In the genomic region with DNA sequence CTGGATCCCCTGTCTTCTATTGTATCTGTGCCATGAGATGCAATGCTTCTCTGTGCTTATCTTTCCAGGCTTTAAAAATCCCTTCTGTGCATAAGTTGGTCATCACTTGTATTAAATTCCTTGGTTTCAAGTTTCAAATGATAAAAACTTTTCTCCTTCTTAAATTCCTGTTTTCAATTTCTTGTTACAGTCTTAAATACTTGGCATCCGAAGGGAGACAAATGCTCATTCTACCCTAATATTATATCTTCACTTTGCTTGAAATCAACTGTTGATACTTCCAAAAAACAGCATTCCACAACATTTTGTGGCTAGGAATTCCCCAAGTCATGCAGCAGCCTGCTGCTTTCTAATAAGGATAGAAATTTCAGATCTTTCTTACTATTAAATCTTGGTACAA, we compare ENCODE assay signal across 34 cellular contexts.
A peak's percentile ranks its signal among the peaks of the same experiment; 100 is the strongest.
DNase-seq lines count a peak whose midpoint lies in the region; ATAC-seq, FAIRE-seq and TF ChIP-seq lines count a peak whose summit lies in the region.
"Had no signal": no experiment of that assay in that cellular context is flagged by ENCODE, and none has a peak within 500 bp of the region (broad histone marks: within the 10 kb centered on the region; RNA-seq: fewer than 3 reads in every experiment).

No MANE protein-coding gene starts in this region.

- CTCF ChIA-PET in A549 (lab: Yijun Ruan, JAX), result interaction anchor here (3.5 kb wide), 1 partner anchor 8 kb away, joined by 20 read pairs; no protein-coding TSS in a partner anchor

- TF ChIP-seq RAD21 in A549 (conservative IDR thresholded peaks at IDR 0.05 in 1 of 2, IDR thresholded peaks at IDR 0.05 in 1 of 2), result no peak

- H3K36me3 Mint-ChIP-seq in astrocyte (ENCODE audit: low read depth, unreplicated experiment), result no peaks in the 10 kb centered on the region

- DNase-seq in A549 (ENCODE audit: low read depth in 1 of 2, low spot score in 1 of 2) (no peak), GM03348 (ENCODE audit: low spot score) (peak; percentile 48), astrocyte (ENCODE audit: low read depth) (peak; percentile 62), fibroblast of pulmonary artery (ENCODE audit: low read depth) (peak; percentile 21), kidney (no peak), epidermal melanocyte (ENCODE audit: insufficient read length, low spot score) (no peak)
- no peak for DNase-seq in stimulated activated CD8-positive, alpha-beta memory T cell treated with anti-CD3 and anti-CD28 coated beads, Interleukin-4, amount 100 ng/mL, for 48 hours
- DNase-seq: 8988T; activated CD4-positive, alpha-beta T cell treated with anti-CD3 and anti-CD28 coated beads for 4 hours; activated CD8-positive, alpha-beta T cell treated with anti-CD3 and anti-CD28 coated beads, Interleukin-2, amount 10 ng/mL, durations not matched to agents 7 days and 5 days; activated naive CD4-positive, alpha-beta T cell treated with anti-CD3 and anti-CD28 coated beads, Interleukin-2, amount 50 U/mL, for 16 hours; amniotic stem cell; colonic mucosa; effector CD8-positive, alpha-beta T cell; mesenchymal stem cell; NCI-H1417; NCI-H2081; NCI-H69; pancreas; retina; stimulated activated naive CD8-positive, alpha-beta T cell treated with anti-CD3 and anti-CD28 coated beads, Interleukin-15, Interleukin-2, amounts not matched to agents 100 U/mL and 50 U/mL, for 24 hours; T1000; testis; WERI-Rb-1 had no signal

- POLR2A ChIA-PET in A549 (lab: Yijun Ruan, JAX), result no interaction called here

- intact Hi-C loops in kidney (cut with DNase I), result no loop called here

- no peaks in the 10 kb centered on the region for H3K79me2 ChIP-seq in astrocyte (ENCODE audit: insufficient read depth, low read length)

- peaks cover 3% of the 10 kb centered on the region; the same call in 2 of the 3 replicates for H3K4me1 ChIP-seq in A549
- H3K4me1 ChIP-seq in astrocyte (ENCODE audit: insufficient read depth, low read length), result peaks cover 2% of the 10 kb centered on the region
- no peaks in the 10 kb centered on the region for H3K4me1 ChIP-seq in kidney (ENCODE audit: control insufficient read depth in 1 of 2, insufficient read depth in 1 of 2, low read depth in 1 of 2, low read length in 2 of 2)
- H3K4me1 ChIP-seq: BLaER1, colonic mucosa, testis had no signal

- FAIRE-seq in A549 (lab: Jason Lieb, UNC) (peak; percentile 59), astrocyte (lab: Jason Lieb, UNC) (no peak), kidney (lab: Jason Lieb, UNC) (no peak)
- FAIRE-seq: frontal cortex, GM12891, H54, pancreas, RCC 7860 had no signal

- H3K9me3 ChIP-seq in A549, result no peaks in the 10 kb centered on the region
- H3K9me3 ChIP-seq in astrocyte (ENCODE audit: insufficient read depth, low read depth, low read length), result no peaks in the 10 kb centered on the region
- H3K9me3 ChIP-seq in kidney (ENCODE audit: control insufficient read depth in 1 of 2, low read length in 2 of 2), result no peaks in the 10 kb centered on the region
- H3K9me3 ChIP-seq: BLaER1, colonic mucosa, pancreas, testis had no signal

- peaks cover 2% of the 10 kb centered on the region for H3K9me3 Mint-ChIP-seq in astrocyte (ENCODE audit: unreplicated experiment)
- H3K9me3 Mint-ChIP-seq: neural crest cell had no signal

- H3K27me3 Mint-ChIP-seq in astrocyte (ENCODE audit: low read depth, unreplicated experiment), result no peaks in the 10 kb centered on the region

- H3K4me3 ChIP-seq in A549 (no peak overlapping the region), astrocyte (ENCODE audit: insufficient read depth, low read depth, low read length) (no peak overlapping the region), fibroblast of pulmonary artery (replicated peaks; ENCODE audit: low read depth, low read length) (no peak overlapping the region), kidney (ENCODE audit: low read length in 2 of 2) (no peak overlapping the region)
- H3K4me3 ChIP-seq: BLaER1, cardiac muscle cell, colonic mucosa, pancreas, skin epidermis, testis had no signal

- H3K9ac ChIP-seq in astrocyte (ENCODE audit: low read length) (no peak overlapping the region), kidney (ENCODE audit: low read length in 2 of 2) (no peak overlapping the region)
- H3K9ac ChIP-seq: BLaER1, KMS-11 had no signal

- no peak overlapping the region for H3K4me3 Mint-ChIP-seq in astrocyte (ENCODE audit: unreplicated experiment)
- H3K4me3 Mint-ChIP-seq: activated CD8-positive, alpha-beta T cell treated with anti-CD3 and anti-CD28 coated beads, Interleukin-2, amount 10 ng/mL, durations not matched to agents 7 days and 5 days; neural crest cell had no signal

- no peaks in the 10 kb centered on the region for H3K27me3 ChIP-seq in astrocyte (ENCODE audit: insufficient read depth, low read length)
- H3K27me3 ChIP-seq: BLaER1, cardiac muscle cell, colonic mucosa, pancreas, testis had no signal

- peaks cover 7% of the 10 kb centered on the region for H3K4me1 Mint-ChIP-seq in astrocyte (ENCODE audit: low read depth, unreplicated experiment)
- H3K4me1 Mint-ChIP-seq: neural crest cell had no signal

- H3K27ac Mint-ChIP-seq in astrocyte (ENCODE audit: unreplicated experiment), result no peak overlapping the region
- H3K27ac Mint-ChIP-seq: activated CD8-positive, alpha-beta T cell treated with anti-CD3 and anti-CD28 coated beads, Interleukin-2, amount 10 ng/mL, durations not matched to agents 7 days and 5 days had no signal

- ATAC-seq in A549, result no peak
- ATAC-seq in GM21367 (IDR thresholded peaks at IDR 0.05; ENCODE audit: unreplicated experiment), result no peak
- ATAC-seq: activated CD8-positive, alpha-beta T cell treated with anti-CD3 and anti-CD28 coated beads, Interleukin-2, amount 10 ng/mL, durations not matched to agents 7 days and 5 days; pancreas; stimulated activated naive CD8-positive, alpha-beta T cell treated with anti-CD3 and anti-CD28 coated beads, Interleukin-15, Interleukin-2, amounts not matched to agents 100 U/mL and 50 U/mL, for 24 hours had no signal

- TF ChIP-seq POLR2A in A549 (IDR thresholded peaks at IDR 0.05; ENCODE audit: low read length), result no peak

- H2AFZ ChIP-seq in astrocyte (ENCODE audit: low read depth, low read length), result no peak overlapping the region

- H3K27ac ChIP-seq in A549, result 0 out of 6 replicates have a peak overlapping the region, but pooled peaks of 1 of the 2 experiments have one; percentile 9
- no peak overlapping the region for H3K27ac ChIP-seq in astrocyte (ENCODE audit: low read depth, low read length)
- H3K27ac ChIP-seq in kidney (ENCODE audit: low read depth in 2 of 2, low read length in 2 of 2), result no peak overlapping the region
- H3K27ac ChIP-seq: BLaER1, cardiac muscle cell, colonic mucosa, KMS-11, pancreas, skin epidermis, testis, WERI-Rb-1 had no signal

- H4K20me1 ChIP-seq in astrocyte (ENCODE audit: insufficient read depth, low read length), result no peaks in the 10 kb centered on the region
- H4K20me1 ChIP-seq: BLaER1 had no signal

- TF ChIP-seq CTCF in A549 (IDR thresholded peaks at IDR 0.05) (no peak), astrocyte (IDR thresholded peaks at IDR 0.05; ENCODE audit: insufficient read depth, low read depth, low read length) (no peak), fibroblast of pulmonary artery (IDR thresholded peaks at IDR 0.05; ENCODE audit: low read length, missing control alignments) (no peak), kidney (IDR thresholded peaks at IDR 0.05; ENCODE audit: borderline replicate concordance, extremely low read depth, insufficient read depth) (no peak)

- 89% methylated on average over 1 of the region's 1 CpG for WGBS in A549 (ENCODE audit: missing lambda C conversion rate)

- H3K36me3 ChIP-seq in astrocyte (ENCODE audit: insufficient read depth, low read length) (no peaks in the 10 kb centered on the region), kidney (ENCODE audit: control insufficient read depth in 1 of 2, insufficient read depth in 2 of 2, low read length in 2 of 2) (no peaks in the 10 kb centered on the region)
- H3K36me3 ChIP-seq: BLaER1, cardiac muscle cell, colonic mucosa, pancreas, WERI-Rb-1 had no signal

- no peak for TF ChIP-seq EP300 in A549 (IDR thresholded peaks at IDR 0.05)

- no peak overlapping the region for H3K4me2 ChIP-seq in A549
- H3K4me2 ChIP-seq in astrocyte (ENCODE audit: low read length), result no peak overlapping the region
- H3K4me2 ChIP-seq: BLaER1, KMS-11 had no signal

TF ChIP-seq in A549, 52 proteins besides CTCF, POLR2A, EP300 and RAD21:
- TF ChIP-seq HES2 (IDR thresholded peaks at IDR 0.05), result no peak
- TF ChIP-seq ZFP36 (IDR thresholded peaks at IDR 0.05; ENCODE audit: borderline replicate concordance, partially characterized antibody), result no peak
- TF ChIP-seq PHF8 (IDR thresholded peaks at IDR 0.05; ENCODE audit: borderline replicate concordance, low read depth), result no peak
- no peak for TF ChIP-seq MAZ (IDR thresholded peaks at IDR 0.05; ENCODE audit: borderline replicate concordance, low read depth, low read length)
- no peak for TF ChIP-seq CHD4 (IDR thresholded peaks at IDR 0.05; ENCODE audit: borderline replicate concordance)
- no peak for TF ChIP-seq ELK1 (IDR thresholded peaks at IDR 0.05; ENCODE audit: low read depth, low read length)
- TF ChIP-seq FOSL2 (IDR thresholded peaks at IDR 0.05), result no peak
- TF ChIP-seq FOSL2 (CRISPR knock-in tag; IDR thresholded peaks at IDR 0.05), result no peak
- TF ChIP-seq ZC3H11A (IDR thresholded peaks at IDR 0.05), result no peak
- no peak for TF ChIP-seq EHF (CRISPR knock-in tag; IDR thresholded peaks at IDR 0.05)
- TF ChIP-seq HDAC2 (IDR thresholded peaks at IDR 0.05), result no peak

Comparison
In these comparisons a context has a peak if more than half of its experiments do, and no peak if none do; other contexts are left out.
1. DNase-seq: peak in GM03348 (single experiment), astrocyte (single experiment) and fibroblast of pulmonary artery (single experiment); none in A549 (0 of 2), stimulated activated CD8-positive, alpha-beta memory T cell treated with anti-CD3 and anti-CD28 coated beads, Interleukin-4, amount 100 ng/mL, for 48 hours (single experiment), kidney (single experiment) and epidermal melanocyte (single experiment).